In genomic region chr1:229430761-229431269, GRCh38 we compare ENCODE assay signal across 9 cellular contexts. TPM values are rescaled to one million over a fixed set of nuclear protein-coding genes. Genes with fewer than 3 reads are reported as not detected.
DNase-seq lines count a peak whose midpoint lies in the region; ATAC-seq and TF ChIP-seq lines count a peak whose summit lies in the region.
"Had no signal": no experiment of that assay in that cellular context is flagged by ENCODE, and none has a peak within 500 bp of the region (broad histone marks: within the 10 kb centered on the region; RNA-seq: fewer than 3 reads in every experiment).

No MANE protein-coding gene starts in this region.

- peaks cover 15% of the 10 kb centered on the region for H3K4me1 ChIP-seq in upper lobe of right lung

- H3K4me3 ChIP-seq in AG10803 (ENCODE audit: low read length): no peak overlapping the region
- no peak overlapping the region for H3K4me3 ChIP-seq in choroid plexus epithelial cell (ENCODE audit: low read depth, low read length)
- no peak overlapping the region for H3K4me3 ChIP-seq in upper lobe of right lung

- intact Hi-C loops in upper lobe of right lung (cut with DNase I): no loop called here

- peaks cover 11% of the 10 kb centered on the region for H3K4me1 Mint-ChIP-seq in memory B cell

- no peaks in the 10 kb centered on the region for H3K9me3 ChIP-seq in upper lobe of right lung

- H3K27ac ChIP-seq in upper lobe of right lung: no peak overlapping the region

- no peaks in the 10 kb centered on the region for H3K9me3 Mint-ChIP-seq in memory B cell

- peak; percentile 42 for ATAC-seq in memory B cell (ENCODE audit: low read depth)
- ATAC-seq in upper lobe of right lung: peak; percentile 70
- no peak for ATAC-seq in HG02610 (IDR thresholded peaks at IDR 0.05; ENCODE audit: unreplicated experiment)

- H3K27ac Mint-ChIP-seq in memory B cell: peak overlapping the region; percentile 5

- DNase-seq in AG10803 (ENCODE audit: low read depth) (peak; percentile 33), choroid plexus epithelial cell (ENCODE audit: low read depth) (peak; percentile 54), memory B cell (ENCODE audit: low spot score in 2 of 2) (no peak), upper lobe of right lung (peak; percentile 74), NCI-H526 (lab: John Stamatoyannopoulos, UW) (no peak), HPDE6-E6E7 (ENCODE audit: extremely low spot score) (no peak)

- no peaks in the 10 kb centered on the region for H3K36me3 ChIP-seq in upper lobe of right lung

- peaks cover 35% of the 10 kb centered on the region for H3K27me3 Mint-ChIP-seq in memory B cell

- peak overlapping the region; percentile 71 for H3K4me3 Mint-ChIP-seq in memory B cell

- TF ChIP-seq CTCF in AG10803 (conservative IDR thresholded peaks at IDR 0.05; ENCODE audit: low read length): no peak
- peak; percentile 10 for TF ChIP-seq CTCF in choroid plexus epithelial cell (conservative IDR thresholded peaks at IDR 0.05; ENCODE audit: low read depth, low read length)
- TF ChIP-seq CTCF in upper lobe of right lung (IDR thresholded peaks at IDR 0.05): no peak

- H3K36me3 Mint-ChIP-seq in memory B cell: no peaks in the 10 kb centered on the region

- peaks cover 75% of the 10 kb centered on the region for H3K27me3 ChIP-seq in upper lobe of right lung

TF ChIP-seq in PFSK-1, 5 proteins besides CTCF, POLR2A, EP300 and RAD21:
- TF ChIP-seq, protein P1, sequence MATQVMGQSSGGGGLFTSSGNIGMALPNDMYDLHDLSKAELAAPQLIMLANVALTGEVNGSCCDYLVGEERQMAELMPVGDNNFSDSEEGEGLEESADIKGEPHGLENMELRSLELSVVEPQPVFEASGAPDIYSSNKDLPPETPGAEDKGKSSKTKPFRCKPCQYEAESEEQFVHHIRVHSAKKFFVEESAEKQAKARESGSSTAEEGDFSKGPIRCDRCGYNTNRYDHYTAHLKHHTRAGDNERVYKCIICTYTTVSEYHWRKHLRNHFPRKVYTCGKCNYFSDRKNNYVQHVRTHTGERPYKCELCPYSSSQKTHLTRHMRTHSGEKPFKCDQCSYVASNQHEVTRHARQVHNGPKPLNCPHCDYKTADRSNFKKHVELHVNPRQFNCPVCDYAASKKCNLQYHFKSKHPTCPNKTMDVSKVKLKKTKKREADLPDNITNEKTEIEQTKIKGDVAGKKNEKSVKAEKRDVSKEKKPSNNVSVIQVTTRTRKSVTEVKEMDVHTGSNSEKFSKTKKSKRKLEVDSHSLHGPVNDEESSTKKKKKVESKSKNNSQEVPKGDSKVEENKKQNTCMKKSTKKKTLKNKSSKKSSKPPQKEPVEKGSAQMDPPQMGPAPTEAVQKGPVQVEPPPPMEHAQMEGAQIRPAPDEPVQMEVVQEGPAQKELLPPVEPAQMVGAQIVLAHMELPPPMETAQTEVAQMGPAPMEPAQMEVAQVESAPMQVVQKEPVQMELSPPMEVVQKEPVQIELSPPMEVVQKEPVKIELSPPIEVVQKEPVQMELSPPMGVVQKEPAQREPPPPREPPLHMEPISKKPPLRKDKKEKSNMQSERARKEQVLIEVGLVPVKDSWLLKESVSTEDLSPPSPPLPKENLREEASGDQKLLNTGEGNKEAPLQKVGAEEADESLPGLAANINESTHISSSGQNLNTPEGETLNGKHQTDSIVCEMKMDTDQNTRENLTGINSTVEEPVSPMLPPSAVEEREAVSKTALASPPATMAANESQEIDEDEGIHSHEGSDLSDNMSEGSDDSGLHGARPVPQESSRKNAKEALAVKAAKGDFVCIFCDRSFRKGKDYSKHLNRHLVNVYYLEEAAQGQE (IDR thresholded peaks at IDR 0.05; ENCODE audit: insufficient read depth in 1 of 2, low read depth in 2 of 2, low read length in 2 of 2): peak; percentile 87 to 94
- no peak for TF ChIP-seq TAF1 (IDR thresholded peaks at IDR 0.05; ENCODE audit: borderline replicate concordance, insufficient read depth, low read length)
TF ChIP-seq in PFSK-1: peak in this region for 1.

RNA-seq across cellular contexts. Expression of gene ACTA1, which starts 3.1 kb away (rescaled TPM):
- 4.0 TPM for polyA plus RNA-seq in PFSK-1 (2012; ENCODE audit: insufficient read length, low read depth)
- total RNA-seq in upper lobe of right lung: not detected
- total RNA-seq: activated CD8-positive, alpha-beta memory T cell treated with anti-CD3 and anti-CD28 coated beads for 36 hours had no signal

Comparison
In these comparisons a context has a peak if more than half of its experiments do, and no peak if none do; other contexts are left out.
1. DNase-seq: peak in AG10803 (single experiment), choroid plexus epithelial cell (single experiment) and upper lobe of right lung (single experiment); none in memory B cell (0 of 2), NCI-H526 (0 of 2) and HPDE6-E6E7 (single experiment).